ENCODE assay signal across 26 cellular contexts in genomic region chr1:77265180-77265579, GRCh38. TPM values are rescaled to one million over a fixed set of nuclear protein-coding genes. Genes with fewer than 3 reads are reported as not detected.
"Had no signal": no experiment of that assay in that cellular context is flagged by ENCODE, and none has a peak within 500 bp of the region (broad histone marks: within the 10 kb centered on the region; RNA-seq: fewer than 3 reads in every experiment).

No MANE protein-coding gene starts in this region.

- H3K4me3 ChIP-seq: coronary artery, esophagus squamous epithelium, prostate gland, right atrium auricular region, smooth muscle cell, stomach, thyroid gland, vagina had no signal

- H3K27ac ChIP-seq: coronary artery, esophagus squamous epithelium, prostate gland, right atrium auricular region, stomach, thyroid gland, vagina had no signal

- H3K27ac Mint-ChIP-seq: nephron had no signal

- ATAC-seq: left lobe of liver; naive thymus-derived CD4-positive, alpha-beta T cell; sciatic nerve had no signal

- H3K4me1 Mint-ChIP-seq: nephron had no signal

- DNase-seq: dermis blood vessel endothelial cell; effector memory CD4-positive, alpha-beta T cell; erythroblast; esophagus squamous epithelium; hypothalamus; kidney; mesenchymal stem cell; midbrain; naive thymus-derived CD4-positive, alpha-beta T cell; nucleus accumbens; stimulated activated CD4-positive, alpha-beta T cell treated with anti-CD3 and anti-CD28 coated beads, Interleukin-12 subunit alpha, Interleukin-12 subunit beta, amount 100 ng/mL, for 4 hours; stimulated activated CD4-positive, alpha-beta T cell treated with anti-CD3 and anti-CD28 coated beads, Interleukin-1b, Interleukin-23, amount 100 ng/mL, for 48 hours; stimulated activated CD4-positive, alpha-beta T cell treated with anti-CD3 and anti-CD28 coated beads, Interleukin-4, amount 100 ng/mL, for 1 hour; stimulated activated CD8-positive, alpha-beta memory T cell treated with anti-CD3 and anti-CD28 coated beads, Interleukin-4, amount 100 ng/mL, for 48 hours; stimulated activated naive CD4-positive, alpha-beta T cell; stomach; thyroid gland; trophoblast cell had no signal

- H3K4me3 Mint-ChIP-seq: naive thymus-derived CD4-positive, alpha-beta T cell; nephron had no signal

RNA-seq across cellular contexts. Expression of gene AK5, which starts 16.6 kb away (rescaled TPM):
- total RNA-seq: esophagus squamous epithelium, smooth muscle cell had no signal
